ENCODE assay signal across 1 cellular context in the genomic region with DNA sequence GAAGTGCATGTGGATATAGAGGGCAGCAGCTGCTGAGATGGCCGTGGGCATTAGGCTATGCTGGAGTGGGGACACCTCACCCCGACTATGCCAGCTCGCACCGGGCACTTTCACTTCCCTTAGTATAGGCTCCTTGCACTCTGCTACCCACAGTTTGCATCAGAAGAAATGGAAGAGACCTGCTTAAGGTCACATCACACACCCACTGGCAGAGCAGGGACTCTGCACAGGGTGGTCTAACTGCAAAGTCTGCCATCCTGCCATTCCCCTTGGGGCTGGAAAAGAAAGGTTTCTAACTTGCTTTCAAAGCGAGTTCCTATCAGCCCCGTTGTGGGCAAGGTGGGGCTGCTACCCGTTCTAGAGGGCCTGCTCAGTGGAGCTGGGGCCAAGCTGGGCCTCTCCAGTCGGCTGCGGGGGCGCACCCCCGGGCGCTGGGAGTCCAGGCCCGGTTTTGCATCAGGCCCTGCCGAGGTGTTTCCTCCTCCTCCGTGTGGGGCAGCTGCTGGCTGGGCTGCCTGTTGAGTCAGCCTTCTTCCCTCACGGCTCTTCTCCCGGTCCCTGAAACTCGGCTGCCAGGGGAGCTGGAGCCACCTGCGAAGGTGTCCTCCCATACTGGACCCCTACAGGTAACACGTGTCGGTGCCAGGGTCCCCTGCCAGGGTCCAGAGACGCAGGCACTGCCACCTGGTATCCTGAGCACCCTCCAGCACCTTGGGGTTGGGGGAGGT.
A peak's percentile ranks its signal among the peaks of the same experiment; 100 is the strongest.
TF ChIP-seq lines count a peak whose summit lies in the region.

A gene with protein sequence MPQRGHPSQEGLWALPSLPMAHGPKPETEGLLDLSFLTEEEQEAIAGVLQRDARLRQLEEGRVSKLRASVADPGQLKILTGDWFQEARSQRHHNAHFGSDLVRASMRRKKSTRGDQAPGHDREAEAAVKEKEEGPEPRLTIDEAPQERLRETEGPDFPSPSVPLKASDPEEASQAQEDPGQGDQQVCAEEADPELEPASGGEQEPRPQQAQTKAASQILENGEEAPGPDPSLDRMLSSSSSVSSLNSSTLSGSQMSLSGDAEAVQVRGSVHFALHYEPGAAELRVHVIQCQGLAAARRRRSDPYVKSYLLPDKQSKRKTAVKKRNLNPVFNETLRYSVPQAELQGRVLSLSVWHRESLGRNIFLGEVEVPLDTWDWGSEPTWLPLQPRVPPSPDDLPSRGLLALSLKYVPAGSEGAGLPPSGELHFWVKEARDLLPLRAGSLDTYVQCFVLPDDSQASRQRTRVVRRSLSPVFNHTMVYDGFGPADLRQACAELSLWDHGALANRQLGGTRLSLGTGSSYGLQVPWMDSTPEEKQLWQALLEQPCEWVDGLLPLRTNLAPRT (plus strand): TSS at position 498 of the 728 bp plus-strand sequence. CDS start 3,313 bp downstream, outside the sequence.

TF ChIP-seq in K562, 482 proteins besides CTCF, POLR2A, EP300 and RAD21 (continued from another document and continues in another):
- TF ChIP-seq SRSF9 (IDR thresholded peaks at IDR 0.05; ENCODE audit: borderline replicate concordance, low read depth, low read length) (no peak), PML (IDR thresholded peaks at IDR 0.05; ENCODE audit: low read length) (no peak), ZNF707 (CRISPR knock-in tag; conservative IDR thresholded peaks at IDR 0.05) (no peak), ZBTB8A (IDR thresholded peaks at IDR 0.05; ENCODE audit: partially characterized antibody) (no peak), ZNF124 (CRISPR knock-in tag; IDR thresholded peaks at IDR 0.05) (no peak), ETS2 (tag; IDR thresholded peaks at IDR 0.05; ENCODE audit: borderline replicate concordance, poor library complexity, severe bottlenecking) (no peak), IFI16 (CRISPR knock-in tag; IDR thresholded peaks at IDR 0.05) (no peak), ETV5 (CRISPR knock-in tag; IDR thresholded peaks at IDR 0.05; ENCODE audit: low read depth) (0 out of 2 replicates have a peak, but pooled peaks have one; percentile 6), ZEB2 (IDR thresholded peaks at IDR 0.05) (no peak), HNRNPL (IDR thresholded peaks at IDR 0.05; ENCODE audit: low read depth, low read length) (peak; percentile 7; the same call in 1 of the 2 replicates), ZNF143 (CRISPR knock-in tag; IDR thresholded peaks at IDR 0.05) (no peak), MTA2 (IDR thresholded peaks at IDR 0.05; ENCODE audit: low read depth) (no peak), HLTF (IDR thresholded peaks at IDR 0.05) (no peak), DACH1 (IDR thresholded peaks at IDR 0.05; ENCODE audit: partially characterized antibody) (no peak), ZNF41 (CRISPR knock-in tag; conservative IDR thresholded peaks at IDR 0.05) (no peak), NR3C1 (CRISPR knock-in tag; IDR thresholded peaks at IDR 0.05) (no peak), NCOA4 (IDR thresholded peaks at IDR 0.05; ENCODE audit: partially characterized antibody) (no peak), ZNF146 (CRISPR knock-in tag; IDR thresholded peaks at IDR 0.05; ENCODE audit: unreplicated experiment) (no peak), TBP (optimal IDR thresholded peaks at IDR 0.05; ENCODE audit: low read depth, low read length) (no peak), E2F5 (CRISPR knock-in tag; IDR thresholded peaks at IDR 0.05) (no peak), GATAD2B (IDR thresholded peaks at IDR 0.05; ENCODE audit: borderline replicate concordance) (no peak), RHOXF2B (CRISPR knock-in tag; conservative IDR thresholded peaks at IDR 0.05) (no peak), TAF7 (tag; IDR thresholded peaks at IDR 0.05) (no peak), ZNF23 (CRISPR knock-in tag; IDR thresholded peaks at IDR 0.05) (no peak), MAFF (IDR thresholded peaks at IDR 0.05; ENCODE audit: low read length) (no peak), ELF1 (tag; IDR thresholded peaks at IDR 0.05) (no peak), ZNF76 (CRISPR knock-in tag; IDR thresholded peaks at IDR 0.05; ENCODE audit: borderline replicate concordance) (0 out of 2 replicates have a peak, but pooled peaks have one; percentile 45), PRMT5 (CRISPR knock-in tag; IDR thresholded peaks at IDR 0.05) (no peak), NR2C2 (CRISPR knock-in tag; IDR thresholded peaks at IDR 0.05) (no peak), NR2C2 (tag; IDR thresholded peaks at IDR 0.05) (no peak), RBM34 (IDR thresholded peaks at IDR 0.05; ENCODE audit: borderline replicate concordance, insufficient read depth, low read length) (no peak)
- TF ChIP-seq, protein P1, sequence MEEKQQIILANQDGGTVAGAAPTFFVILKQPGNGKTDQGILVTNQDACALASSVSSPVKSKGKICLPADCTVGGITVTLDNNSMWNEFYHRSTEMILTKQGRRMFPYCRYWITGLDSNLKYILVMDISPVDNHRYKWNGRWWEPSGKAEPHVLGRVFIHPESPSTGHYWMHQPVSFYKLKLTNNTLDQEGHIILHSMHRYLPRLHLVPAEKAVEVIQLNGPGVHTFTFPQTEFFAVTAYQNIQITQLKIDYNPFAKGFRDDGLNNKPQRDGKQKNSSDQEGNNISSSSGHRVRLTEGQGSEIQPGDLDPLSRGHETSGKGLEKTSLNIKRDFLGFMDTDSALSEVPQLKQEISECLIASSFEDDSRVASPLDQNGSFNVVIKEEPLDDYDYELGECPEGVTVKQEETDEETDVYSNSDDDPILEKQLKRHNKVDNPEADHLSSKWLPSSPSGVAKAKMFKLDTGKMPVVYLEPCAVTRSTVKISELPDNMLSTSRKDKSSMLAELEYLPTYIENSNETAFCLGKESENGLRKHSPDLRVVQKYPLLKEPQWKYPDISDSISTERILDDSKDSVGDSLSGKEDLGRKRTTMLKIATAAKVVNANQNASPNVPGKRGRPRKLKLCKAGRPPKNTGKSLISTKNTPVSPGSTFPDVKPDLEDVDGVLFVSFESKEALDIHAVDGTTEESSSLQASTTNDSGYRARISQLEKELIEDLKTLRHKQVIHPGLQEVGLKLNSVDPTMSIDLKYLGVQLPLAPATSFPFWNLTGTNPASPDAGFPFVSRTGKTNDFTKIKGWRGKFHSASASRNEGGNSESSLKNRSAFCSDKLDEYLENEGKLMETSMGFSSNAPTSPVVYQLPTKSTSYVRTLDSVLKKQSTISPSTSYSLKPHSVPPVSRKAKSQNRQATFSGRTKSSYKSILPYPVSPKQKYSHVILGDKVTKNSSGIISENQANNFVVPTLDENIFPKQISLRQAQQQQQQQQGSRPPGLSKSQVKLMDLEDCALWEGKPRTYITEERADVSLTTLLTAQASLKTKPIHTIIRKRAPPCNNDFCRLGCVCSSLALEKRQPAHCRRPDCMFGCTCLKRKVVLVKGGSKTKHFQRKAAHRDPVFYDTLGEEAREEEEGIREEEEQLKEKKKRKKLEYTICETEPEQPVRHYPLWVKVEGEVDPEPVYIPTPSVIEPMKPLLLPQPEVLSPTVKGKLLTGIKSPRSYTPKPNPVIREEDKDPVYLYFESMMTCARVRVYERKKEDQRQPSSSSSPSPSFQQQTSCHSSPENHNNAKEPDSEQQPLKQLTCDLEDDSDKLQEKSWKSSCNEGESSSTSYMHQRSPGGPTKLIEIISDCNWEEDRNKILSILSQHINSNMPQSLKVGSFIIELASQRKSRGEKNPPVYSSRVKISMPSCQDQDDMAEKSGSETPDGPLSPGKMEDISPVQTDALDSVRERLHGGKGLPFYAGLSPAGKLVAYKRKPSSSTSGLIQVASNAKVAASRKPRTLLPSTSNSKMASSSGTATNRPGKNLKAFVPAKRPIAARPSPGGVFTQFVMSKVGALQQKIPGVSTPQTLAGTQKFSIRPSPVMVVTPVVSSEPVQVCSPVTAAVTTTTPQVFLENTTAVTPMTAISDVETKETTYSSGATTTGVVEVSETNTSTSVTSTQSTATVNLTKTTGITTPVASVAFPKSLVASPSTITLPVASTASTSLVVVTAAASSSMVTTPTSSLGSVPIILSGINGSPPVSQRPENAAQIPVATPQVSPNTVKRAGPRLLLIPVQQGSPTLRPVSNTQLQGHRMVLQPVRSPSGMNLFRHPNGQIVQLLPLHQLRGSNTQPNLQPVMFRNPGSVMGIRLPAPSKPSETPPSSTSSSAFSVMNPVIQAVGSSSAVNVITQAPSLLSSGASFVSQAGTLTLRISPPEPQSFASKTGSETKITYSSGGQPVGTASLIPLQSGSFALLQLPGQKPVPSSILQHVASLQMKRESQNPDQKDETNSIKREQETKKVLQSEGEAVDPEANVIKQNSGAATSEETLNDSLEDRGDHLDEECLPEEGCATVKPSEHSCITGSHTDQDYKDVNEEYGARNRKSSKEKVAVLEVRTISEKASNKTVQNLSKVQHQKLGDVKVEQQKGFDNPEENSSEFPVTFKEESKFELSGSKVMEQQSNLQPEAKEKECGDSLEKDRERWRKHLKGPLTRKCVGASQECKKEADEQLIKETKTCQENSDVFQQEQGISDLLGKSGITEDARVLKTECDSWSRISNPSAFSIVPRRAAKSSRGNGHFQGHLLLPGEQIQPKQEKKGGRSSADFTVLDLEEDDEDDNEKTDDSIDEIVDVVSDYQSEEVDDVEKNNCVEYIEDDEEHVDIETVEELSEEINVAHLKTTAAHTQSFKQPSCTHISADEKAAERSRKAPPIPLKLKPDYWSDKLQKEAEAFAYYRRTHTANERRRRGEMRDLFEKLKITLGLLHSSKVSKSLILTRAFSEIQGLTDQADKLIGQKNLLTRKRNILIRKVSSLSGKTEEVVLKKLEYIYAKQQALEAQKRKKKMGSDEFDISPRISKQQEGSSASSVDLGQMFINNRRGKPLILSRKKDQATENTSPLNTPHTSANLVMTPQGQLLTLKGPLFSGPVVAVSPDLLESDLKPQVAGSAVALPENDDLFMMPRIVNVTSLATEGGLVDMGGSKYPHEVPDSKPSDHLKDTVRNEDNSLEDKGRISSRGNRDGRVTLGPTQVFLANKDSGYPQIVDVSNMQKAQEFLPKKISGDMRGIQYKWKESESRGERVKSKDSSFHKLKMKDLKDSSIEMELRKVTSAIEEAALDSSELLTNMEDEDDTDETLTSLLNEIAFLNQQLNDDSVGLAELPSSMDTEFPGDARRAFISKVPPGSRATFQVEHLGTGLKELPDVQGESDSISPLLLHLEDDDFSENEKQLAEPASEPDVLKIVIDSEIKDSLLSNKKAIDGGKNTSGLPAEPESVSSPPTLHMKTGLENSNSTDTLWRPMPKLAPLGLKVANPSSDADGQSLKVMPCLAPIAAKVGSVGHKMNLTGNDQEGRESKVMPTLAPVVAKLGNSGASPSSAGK (IDR thresholded peaks at IDR 0.05): no peak
- TF ChIP-seq, protein P2, sequence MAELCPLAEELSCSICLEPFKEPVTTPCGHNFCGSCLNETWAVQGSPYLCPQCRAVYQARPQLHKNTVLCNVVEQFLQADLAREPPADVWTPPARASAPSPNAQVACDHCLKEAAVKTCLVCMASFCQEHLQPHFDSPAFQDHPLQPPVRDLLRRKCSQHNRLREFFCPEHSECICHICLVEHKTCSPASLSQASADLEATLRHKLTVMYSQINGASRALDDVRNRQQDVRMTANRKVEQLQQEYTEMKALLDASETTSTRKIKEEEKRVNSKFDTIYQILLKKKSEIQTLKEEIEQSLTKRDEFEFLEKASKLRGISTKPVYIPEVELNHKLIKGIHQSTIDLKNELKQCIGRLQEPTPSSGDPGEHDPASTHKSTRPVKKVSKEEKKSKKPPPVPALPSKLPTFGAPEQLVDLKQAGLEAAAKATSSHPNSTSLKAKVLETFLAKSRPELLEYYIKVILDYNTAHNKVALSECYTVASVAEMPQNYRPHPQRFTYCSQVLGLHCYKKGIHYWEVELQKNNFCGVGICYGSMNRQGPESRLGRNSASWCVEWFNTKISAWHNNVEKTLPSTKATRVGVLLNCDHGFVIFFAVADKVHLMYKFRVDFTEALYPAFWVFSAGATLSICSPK (IDR thresholded peaks at IDR 0.05; ENCODE audit: borderline replicate concordance): no peak
- TF ChIP-seq, protein P3, sequence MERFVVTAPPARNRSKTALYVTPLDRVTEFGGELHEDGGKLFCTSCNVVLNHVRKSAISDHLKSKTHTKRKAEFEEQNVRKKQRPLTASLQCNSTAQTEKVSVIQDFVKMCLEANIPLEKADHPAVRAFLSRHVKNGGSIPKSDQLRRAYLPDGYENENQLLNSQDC (CRISPR knock-in tag; IDR thresholded peaks at IDR 0.05): no peak
- TF ChIP-seq, protein P4, sequence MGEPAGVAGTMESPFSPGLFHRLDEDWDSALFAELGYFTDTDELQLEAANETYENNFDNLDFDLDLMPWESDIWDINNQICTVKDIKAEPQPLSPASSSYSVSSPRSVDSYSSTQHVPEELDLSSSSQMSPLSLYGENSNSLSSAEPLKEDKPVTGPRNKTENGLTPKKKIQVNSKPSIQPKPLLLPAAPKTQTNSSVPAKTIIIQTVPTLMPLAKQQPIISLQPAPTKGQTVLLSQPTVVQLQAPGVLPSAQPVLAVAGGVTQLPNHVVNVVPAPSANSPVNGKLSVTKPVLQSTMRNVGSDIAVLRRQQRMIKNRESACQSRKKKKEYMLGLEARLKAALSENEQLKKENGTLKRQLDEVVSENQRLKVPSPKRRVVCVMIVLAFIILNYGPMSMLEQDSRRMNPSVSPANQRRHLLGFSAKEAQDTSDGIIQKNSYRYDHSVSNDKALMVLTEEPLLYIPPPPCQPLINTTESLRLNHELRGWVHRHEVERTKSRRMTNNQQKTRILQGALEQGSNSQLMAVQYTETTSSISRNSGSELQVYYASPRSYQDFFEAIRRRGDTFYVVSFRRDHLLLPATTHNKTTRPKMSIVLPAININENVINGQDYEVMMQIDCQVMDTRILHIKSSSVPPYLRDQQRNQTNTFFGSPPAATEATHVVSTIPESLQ (CRISPR knock-in tag; IDR thresholded peaks at IDR 0.05): no peak
- TF ChIP-seq, protein P5, sequence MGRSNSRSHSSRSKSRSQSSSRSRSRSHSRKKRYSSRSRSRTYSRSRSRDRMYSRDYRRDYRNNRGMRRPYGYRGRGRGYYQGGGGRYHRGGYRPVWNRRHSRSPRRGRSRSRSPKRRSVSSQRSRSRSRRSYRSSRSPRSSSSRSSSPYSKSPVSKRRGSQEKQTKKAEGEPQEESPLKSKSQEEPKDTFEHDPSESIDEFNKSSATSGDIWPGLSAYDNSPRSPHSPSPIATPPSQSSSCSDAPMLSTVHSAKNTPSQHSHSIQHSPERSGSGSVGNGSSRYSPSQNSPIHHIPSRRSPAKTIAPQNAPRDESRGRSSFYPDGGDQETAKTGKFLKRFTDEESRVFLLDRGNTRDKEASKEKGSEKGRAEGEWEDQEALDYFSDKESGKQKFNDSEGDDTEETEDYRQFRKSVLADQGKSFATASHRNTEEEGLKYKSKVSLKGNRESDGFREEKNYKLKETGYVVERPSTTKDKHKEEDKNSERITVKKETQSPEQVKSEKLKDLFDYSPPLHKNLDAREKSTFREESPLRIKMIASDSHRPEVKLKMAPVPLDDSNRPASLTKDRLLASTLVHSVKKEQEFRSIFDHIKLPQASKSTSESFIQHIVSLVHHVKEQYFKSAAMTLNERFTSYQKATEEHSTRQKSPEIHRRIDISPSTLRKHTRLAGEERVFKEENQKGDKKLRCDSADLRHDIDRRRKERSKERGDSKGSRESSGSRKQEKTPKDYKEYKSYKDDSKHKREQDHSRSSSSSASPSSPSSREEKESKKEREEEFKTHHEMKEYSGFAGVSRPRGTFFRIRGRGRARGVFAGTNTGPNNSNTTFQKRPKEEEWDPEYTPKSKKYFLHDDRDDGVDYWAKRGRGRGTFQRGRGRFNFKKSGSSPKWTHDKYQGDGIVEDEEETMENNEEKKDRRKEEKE (IDR thresholded peaks at IDR 0.05; ENCODE audit: borderline replicate concordance in 1 of 2, control insufficient read depth in 1 of 2, low read depth in 2 of 2, low read length in 1 of 2): no peak
